In the genomic region with DNA sequence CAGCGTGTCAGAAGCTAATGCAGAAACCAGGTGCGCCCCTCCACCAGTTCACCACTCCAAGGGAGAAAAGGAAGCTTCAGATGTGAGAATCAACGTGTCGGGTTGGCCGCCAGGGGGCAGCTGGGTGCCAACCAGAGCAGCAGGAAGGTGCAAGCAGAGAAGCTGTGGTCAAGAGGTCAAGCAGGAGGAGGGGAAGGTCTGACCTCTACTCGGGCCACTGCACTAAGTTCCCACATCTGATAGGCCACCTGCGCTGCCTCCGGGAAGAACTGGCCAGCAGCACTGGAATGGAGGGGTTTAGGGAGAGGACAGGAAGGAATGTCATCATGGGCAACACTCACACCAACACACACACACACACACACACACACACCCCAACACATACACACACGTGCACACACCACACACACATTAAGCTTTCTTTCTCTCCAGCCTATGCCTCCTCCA, we compare ENCODE assay signal across 8 cellular contexts. TPM values are rescaled to one million over a fixed set of nuclear protein-coding genes. Genes with fewer than 3 reads are reported as not detected.
DNase-seq lines count a peak whose midpoint lies in the region; ATAC-seq and TF ChIP-seq lines count a peak whose summit lies in the region.

No MANE protein-coding gene starts in this region.

- ATAC-seq in GM18907 (IDR thresholded peaks at IDR 0.05; ENCODE audit: unreplicated experiment), result peak; percentile 35
- peak; percentile 65 for ATAC-seq in T-helper 17 cell

- H3K4me1 Mint-ChIP-seq in T-helper 17 cell, result peaks cover 41% of the 10 kb centered on the region

- H3K27me3 ChIP-seq in Karpas-422 (ENCODE audit: low read length) (no peaks in the 10 kb centered on the region), ascending aorta (no peaks in the 10 kb centered on the region), hepatocyte (no peaks in the 10 kb centered on the region), skeletal muscle tissue (ENCODE audit: control insufficient read depth in 3 of 3, insufficient read depth in 3 of 3, low read length in 3 of 3) (no peaks in the 10 kb centered on the region)

- H3K79me2 ChIP-seq in Karpas-422 (ENCODE audit: low read length) (0 out of 2 replicates have a peak, but pooled peaks cover 3% of the 10 kb centered on the region), hepatocyte (no peaks in the 10 kb centered on the region)

- H3K4me3 Mint-ChIP-seq in T-helper 17 cell, result peak overlapping the region; percentile 43

- no peak overlapping the region for H3K4me3 ChIP-seq in AG09309 (ENCODE audit: control insufficient read depth, low read depth, low read length)
- H3K4me3 ChIP-seq in Karpas-422 (ENCODE audit: low read length), result peak overlapping the region; percentile 4; the same call in 1 of the 2 replicates
- H3K4me3 ChIP-seq in ascending aorta, result no peak overlapping the region
- H3K4me3 ChIP-seq in hepatocyte, result no peak overlapping the region
- no peak overlapping the region for H3K4me3 ChIP-seq in skeletal muscle tissue (ENCODE audit: low read length in 3 of 3)

- 25% methylated on average over 9 of the region's 9 CpGs for WGBS in hepatocyte (ENCODE audit: low lambda C conversion rate, missing lambda C conversion rate)

- peak overlapping the region; percentile 71 for H3K9ac ChIP-seq in Karpas-422 (ENCODE audit: low read length)
- H3K9ac ChIP-seq in skeletal muscle tissue (ENCODE audit: low read depth in 1 of 3, low read length in 3 of 3), result peak overlapping the region in 1 of 3 donors; percentile 7

- H3K36me3 Mint-ChIP-seq in T-helper 17 cell (ENCODE audit: low read depth), result peaks cover 22% of the 10 kb centered on the region

- TF ChIP-seq CTCF in AG09309 (IDR thresholded peaks at IDR 0.05; ENCODE audit: control insufficient read depth, insufficient read depth, low read depth, low read length, missing control alignments) (peak; percentile 89), ascending aorta (IDR thresholded peaks at IDR 0.05) (peak; percentile 69 to 78 (median 78)), hepatocyte (IDR thresholded peaks at IDR 0.05; ENCODE audit: poor library complexity) (peak; percentile 79)

- H4K20me1 ChIP-seq in Karpas-422 (ENCODE audit: insufficient read depth, low read depth, low read length) (no peaks in the 10 kb centered on the region), hepatocyte (ENCODE audit: insufficient read depth, poor library complexity, severe bottlenecking) (no peaks in the 10 kb centered on the region)

- no peak overlapping the region for H2AFZ ChIP-seq in Karpas-422 (ENCODE audit: low read length)
- H2AFZ ChIP-seq in hepatocyte, result no peak overlapping the region

- intact Hi-C loops in ascending aorta (cut with DNase I), result loop anchor here (1.0 to 5.0 kb wide), 3 partner anchors 38 to 113 kb away; a partner anchor contains a TSS

- H3K9me3 ChIP-seq in Karpas-422 (ENCODE audit: low read length), result no peaks in the 10 kb centered on the region
- H3K9me3 ChIP-seq in T-helper 17 cell (ENCODE audit: control insufficient read depth, low read length, poor library complexity, severe bottlenecking), result no peaks in the 10 kb centered on the region
- H3K9me3 ChIP-seq in ascending aorta, result no peaks in the 10 kb centered on the region
- no peaks in the 10 kb centered on the region for H3K9me3 ChIP-seq in hepatocyte (ENCODE audit: low read depth)
- no peaks in the 10 kb centered on the region for H3K9me3 ChIP-seq in skeletal muscle tissue (ENCODE audit: control insufficient read depth in 3 of 3, low read length in 3 of 3)

- H3K27ac ChIP-seq in Karpas-422 (ENCODE audit: low read length) (peak overlapping the region; percentile 94), ascending aorta (no peak overlapping the region), hepatocyte (no peak overlapping the region), skeletal muscle tissue (ENCODE audit: low read depth, low read length) (peak overlapping the region; percentile 89)

- no peaks in the 10 kb centered on the region for H3K27me3 Mint-ChIP-seq in T-helper 17 cell

- H3K9me2 ChIP-seq in Karpas-422 (replicated peaks; ENCODE audit: insufficient read depth, low read length) (no peaks in the 10 kb centered on the region), hepatocyte (replicated peaks; ENCODE audit: insufficient read depth) (no peaks in the 10 kb centered on the region)

- peak overlapping the region; percentile 64 for H3K4me2 ChIP-seq in Karpas-422 (ENCODE audit: low read depth, low read length, poor library complexity, severe bottlenecking)
- no peak overlapping the region for H3K4me2 ChIP-seq in hepatocyte

- DNase-seq in AG09309 (ENCODE audit: low read depth) (no peak), Karpas-422 (peak; percentile 87), T-helper 17 cell (peak; percentile 52 to 57 (median 54)), ascending aorta (ENCODE audit: low spot score in 2 of 2) (peak in 1 of 2 donors; percentile 82), hepatocyte (ENCODE audit: low spot score) (peak; percentile 77), DMS79 treated with DMSO at 0.1 percent for 48 hours (lab: John Stamatoyannopoulos, UW) (no peak)

- H3K4me1 ChIP-seq in Karpas-422 (ENCODE audit: low read length) (peaks cover 79% of the 10 kb centered on the region), ascending aorta (peaks cover 0 to 11% of the 10 kb centered on the region in 2 donors), hepatocyte (ENCODE audit: insufficient read depth) (peaks cover 3% of the 10 kb centered on the region), skeletal muscle tissue (ENCODE audit: control insufficient read depth in 3 of 3, insufficient read depth in 3 of 3, low read length in 3 of 3) (peaks cover 52 to 57% (median 52%) of the 10 kb centered on the region in 3 donors)

- H3K27ac Mint-ChIP-seq in T-helper 17 cell, result peak overlapping the region; percentile 95

- H3K36me3 ChIP-seq in Karpas-422 (ENCODE audit: insufficient read depth, low read length) (peaks cover 65% of the 10 kb centered on the region), ascending aorta (peaks cover 68 to 92% of the 10 kb centered on the region in 2 donors), hepatocyte (replicated peaks; ENCODE audit: insufficient read depth, low read depth) (no peaks in the 10 kb centered on the region), skeletal muscle tissue (ENCODE audit: control insufficient read depth in 3 of 3, insufficient read depth in 3 of 3, low read length in 3 of 3) (peaks cover 60 to 71% (median 69%) of the 10 kb centered on the region in 3 donors)

RNA-seq across cellular contexts. Expression of a gene that starts 31.4 kb away (rescaled TPM):
- 277 and 387 TPM in 2 replicates for total RNA-seq in Karpas-422 (2014; rRNA removed; shearing (Covaris generic); ENCODE audit: low replicate concordance)
- total RNA-seq in T-helper 17 cell (100 to 1,000 TPM; 258 to 307 TPM), ascending aorta (334 TPM), hepatocyte (148 and 152 TPM in 2 replicates), skeletal muscle tissue (361 TPM)
- polyA plus RNA-seq in hepatocyte, result 116 and 122 TPM in 2 replicates

RNA-seq across cellular contexts. Expression of a gene that starts 45.4 kb away (rescaled TPM):
- total RNA-seq in Karpas-422 (2014; rRNA removed; shearing (Covaris generic); ENCODE audit: low replicate concordance), result 106 and 205 TPM in 2 replicates
- total RNA-seq in T-helper 17 cell, result 100 to 1,000 TPM; 227 to 245 TPM
- total RNA-seq in ascending aorta, result 54.6 TPM
- total RNA-seq in hepatocyte, result 54.3 and 64.6 TPM in 2 replicates
- polyA plus RNA-seq in hepatocyte, result 48.0 and 57.0 TPM in 2 replicates
- total RNA-seq in skeletal muscle tissue, result 42.8 TPM

Comparison
In these comparisons a context has a peak if more than half of its experiments do, and no peak if none do; other contexts are left out.
1. DNase-seq: peak in Karpas-422 (single experiment), T-helper 17 cell (3 of 3) and hepatocyte (single experiment); none in AG09309 (single experiment) and DMS79 treated with DMSO at 0.1 percent for 48 hours (single experiment).
2. H3K27ac ChIP-seq: peak in Karpas-422 (single experiment) and skeletal muscle tissue (single experiment); none in ascending aorta (0 of 2) and hepatocyte (single experiment).
3. Peak in every context shown above with its lines, with median percentiles within 50 percentile points of each other: CTCF ChIP-seq.